In the genomic region with DNA sequence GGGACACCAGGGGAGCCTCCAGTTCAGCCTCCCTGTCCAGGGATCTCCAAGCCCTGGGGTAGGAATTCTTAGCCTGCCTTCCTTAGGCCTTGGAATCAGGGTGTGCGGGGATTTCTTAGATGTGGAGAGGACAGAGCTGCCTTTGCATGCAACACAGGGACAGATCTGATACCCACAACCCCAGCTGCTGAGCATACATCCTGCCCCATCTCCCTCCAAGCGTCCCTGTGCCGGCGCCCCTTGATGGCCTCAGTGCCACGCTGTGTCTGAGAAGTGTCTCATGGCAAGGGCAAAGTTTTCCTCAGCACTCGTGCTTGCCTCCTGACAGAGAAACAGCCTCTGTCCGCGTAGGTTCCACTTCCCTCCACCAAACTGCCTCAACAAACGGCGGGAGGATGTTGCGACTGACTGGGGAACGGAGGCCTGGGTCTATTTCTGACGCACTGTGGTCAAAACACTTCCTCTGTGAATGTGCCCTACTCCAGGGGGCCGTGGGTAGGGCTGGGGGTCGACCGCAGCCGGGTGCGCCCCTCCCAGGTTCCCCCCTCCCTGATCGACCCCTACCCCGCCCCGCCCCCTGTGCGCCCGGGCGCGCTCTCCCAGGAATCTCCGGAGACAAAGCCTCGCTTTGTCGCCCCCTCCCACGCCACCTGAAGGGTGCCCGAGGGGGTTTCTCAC, we compare ENCODE assay signal across 8 cellular contexts. TPM values are rescaled to one million over a fixed set of nuclear protein-coding genes. Genes with fewer than 3 reads are reported as not detected.
DNase-seq lines count a peak whose midpoint lies in the region; ATAC-seq, FAIRE-seq and TF ChIP-seq lines count a peak whose summit lies in the region.

No MANE protein-coding gene starts in this region.

- FAIRE-seq in GM19239 (lab: Jason Lieb, UNC): peak; percentile 87

- peak; percentile 33 for ATAC-seq in HG03460 (IDR thresholded peaks at IDR 0.05; ENCODE audit: unreplicated experiment)

- DNase-seq in AG08396 (ENCODE audit: low spot score): peak; percentile 48
- peak; percentile 44 for DNase-seq in GM19239 (ENCODE audit: insufficient read length, low spot score)
- peak; percentile 38 to 92 (median 68) for DNase-seq in T-helper 2 cell
- no peak for DNase-seq in astrocyte of the cerebellum (ENCODE audit: low read depth)
- peak; percentile 59 for DNase-seq in islet precursor cell
- peak; percentile 36 to 46 for DNase-seq in stimulated activated CD4-positive, alpha-beta T cell treated with anti-CD3 and anti-CD28 coated beads, Interleukin-2, amount 100 ng/mL, for 48 hours
- DNase-seq in occipital lobe (lab: John Stamatoyannopoulos, UW): no peak

- H3K4me3 ChIP-seq in astrocyte of the cerebellum (ENCODE audit: low read depth, low read length): peak overlapping the region; percentile 70

- in situ Hi-C loops in astrocyte of the cerebellum (cut with HindIII; ENCODE audit: low sequenced_read_pairs): no loop called here

- no peak for TF ChIP-seq CTCF in astrocyte of the cerebellum (IDR thresholded peaks at IDR 0.05; ENCODE audit: low read depth, low read length, missing control alignments)

RNA-seq across cellular contexts. Expression of a gene that starts 0.9 kb away (rescaled TPM):
- 31.0 TPM for total RNA-seq in occipital lobe

RNA-seq across cellular contexts. Expression of a gene that starts 14.1 kb away (rescaled TPM):
- 3.1 TPM for total RNA-seq in occipital lobe

RNA-seq across cellular contexts. Expression of a gene that starts 14.2 kb away (rescaled TPM):
- total RNA-seq in occipital lobe: 41.5 TPM

RNA-seq across cellular contexts. Expression of a gene that starts 28.4 kb away (rescaled TPM):
- total RNA-seq in occipital lobe: 14.8 TPM

Comparison
In these comparisons a context has a peak if more than half of its experiments do, and no peak if none do; other contexts are left out.
1. DNase-seq: peak in AG08396 (single experiment), GM19239 (single experiment), T-helper 2 cell (5 of 5), islet precursor cell (single experiment) and stimulated activated CD4-positive, alpha-beta T cell treated with anti-CD3 and anti-CD28 coated beads, Interleukin-2, amount 100 ng/mL, for 48 hours (2 of 2); none in astrocyte of the cerebellum (single experiment) and occipital lobe (single experiment).